In the genomic region with DNA sequence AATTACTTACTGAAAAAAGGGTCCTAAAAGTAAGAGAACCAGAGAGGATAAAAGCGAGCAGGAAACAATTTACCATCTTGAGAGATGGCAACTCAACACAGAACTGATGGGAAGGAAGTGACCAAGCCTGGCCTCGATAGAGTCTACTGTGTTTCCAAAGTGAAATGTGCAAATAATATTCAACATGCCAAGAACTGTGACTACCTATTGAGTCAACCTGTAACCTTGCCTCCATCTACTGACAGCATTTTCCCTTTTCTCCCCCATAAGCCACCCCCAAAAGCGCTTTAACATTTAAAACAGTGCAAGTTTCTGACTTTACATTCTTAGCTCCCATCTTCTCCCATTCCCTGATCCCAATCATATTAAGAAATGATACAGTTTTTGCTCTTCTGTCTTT, we compare ENCODE assay signal across 17 cellular contexts.
DNase-seq lines count a peak whose midpoint lies in the region; ATAC-seq, FAIRE-seq and TF ChIP-seq lines count a peak whose summit lies in the region.
"Had no signal": no experiment of that assay in that cellular context is flagged by ENCODE, and none has a peak within 500 bp of the region (broad histone marks: within the 10 kb centered on the region; RNA-seq: fewer than 3 reads in every experiment).

No MANE protein-coding gene starts in this region.

- H3K36me3 ChIP-seq in IMR-90 (ENCODE audit: control insufficient read depth, insufficient read depth, low read length) (peaks cover 33% of the 10 kb centered on the region), H1 (ENCODE audit: control insufficient read depth in 2 of 4, insufficient read depth in 4 of 4, low read length in 3 of 4) (peaks cover 0 to 5% (median 0%) of the 10 kb centered on the region in 4 experiments; a peak in 1 of 8 replicates)
- H3K36me3 ChIP-seq: BLaER1, HAP-1 had no signal

- WGBS in IMR-90 (ENCODE audit: extremely low coverage in 2 of 2, insufficient read length in 1 of 2), 2 experiments, result 80% methylated on average over 1 of the region's 3 CpGs; no CpG with 5 or more reads in 1 of the 2 experiments
- 90% methylated on average over 3 of the region's 3 CpGs; no CpG with 5 or more reads in 1 of the 2 experiments for WGBS in H1 (ENCODE audit: extremely low coverage in 1 of 2, insufficient coverage in 1 of 2, insufficient read length in 1 of 2, insufficient replicate concordance in 2 of 2, low coverage in 1 of 2, low lambda C conversion rate in 2 of 2, missing lambda C conversion rate in 1 of 2), 2 experiments

- H3K4ac ChIP-seq in IMR-90 (ENCODE audit: low read depth, low read length) (no peak overlapping the region), H1 (replicated peaks; ENCODE audit: insufficient read length, low read depth, low read length) (no peak overlapping the region)

- H3K79me1 ChIP-seq in IMR-90 (ENCODE audit: low read depth in 1 of 2, low read length in 2 of 2), result peaks cover 10 to 35% of the 10 kb centered on the region in 2 experiments; a peak in 2 of 4 replicates
- H3K79me1 ChIP-seq in H1 (ENCODE audit: low read depth, low read length), result no peaks in the 10 kb centered on the region

- H3K18ac ChIP-seq in IMR-90 (ENCODE audit: low read depth, low read length) (no peak overlapping the region), H1 (ENCODE audit: extremely low read depth, low read length) (no peak overlapping the region)

- H2AFZ ChIP-seq in IMR-90 (replicated peaks; ENCODE audit: low read length, poor library complexity) (no peak overlapping the region), H1 (ENCODE audit: low read length) (no peak overlapping the region)

- 0 out of 2 replicates have a peak, but pooled peaks cover 3% of the 10 kb centered on the region for H4K20me1 ChIP-seq in IMR-90 (ENCODE audit: insufficient read depth, low read length)
- H4K20me1 ChIP-seq in H1 (replicated peaks in 1 of 2; ENCODE audit: control insufficient read depth in 1 of 2, insufficient read depth in 2 of 2, low read length in 2 of 2), result no peaks in the 10 kb centered on the region
- H4K20me1 ChIP-seq: BLaER1 had no signal

- H4K91ac ChIP-seq in IMR-90 (ENCODE audit: insufficient read depth, low read depth, low read length) (no peak overlapping the region), H1 (replicated peaks; ENCODE audit: insufficient read length, low read length) (no peak overlapping the region)

- 0 out of 2 replicates have a peak overlapping the region, but pooled peaks have one; percentile 8 for H4K5ac ChIP-seq in IMR-90 (ENCODE audit: low read depth, low read length)
- no peak overlapping the region for H4K5ac ChIP-seq in H1 (ENCODE audit: insufficient read length, low read depth, low read length)

- CTCF ChIA-PET in IMR-90 (lab: Yijun Ruan, JAX) (no interaction called here), H1 (lab: Charles Lee; ENCODE audit: partially characterized antibody) (interaction anchor here (1.1 kb wide), 1 partner anchor 386 kb away, joined by 4 read pairs; no protein-coding TSS in a partner anchor)

- no peaks in the 10 kb centered on the region for H3K79me2 ChIP-seq in H1 (ENCODE audit: control insufficient read depth in 1 of 2, insufficient read depth in 2 of 2, low read length in 2 of 2)

- H2BK20ac ChIP-seq in IMR-90 (ENCODE audit: low read depth, low read length), result no peak overlapping the region
- no peak overlapping the region for H2BK20ac ChIP-seq in H1 (ENCODE audit: low read length)

- H3K27me3 ChIP-seq in IMR-90 (ENCODE audit: control insufficient read depth, insufficient read depth, low read length) (no peaks in the 10 kb centered on the region), H1 (replicated peaks in 1 of 4; ENCODE audit: control insufficient read depth in 3 of 4, extremely low read depth in 1 of 4, insufficient read depth in 3 of 4, low read length in 3 of 4) (no peaks in the 10 kb centered on the region)
- H3K27me3 ChIP-seq: BLaER1 had no signal

- H4K8ac ChIP-seq in IMR-90 (ENCODE audit: low read depth in 2 of 2, low read length in 2 of 2), result no peak overlapping the region
- H4K8ac ChIP-seq in H1 (ENCODE audit: extremely low read depth, insufficient read depth, low read length), result no peak overlapping the region

- intact Hi-C loops in IMR-90 (cut with micrococcal nuclease), result no loop called here

- DNase-seq in D721Med (ENCODE audit: insufficient read length, low spot score) (no peak), IMR-90 (no peak), H1 (ENCODE audit: low read depth in 1 of 2, low spot score in 2 of 2) (no peak), kidney tubule cell (ENCODE audit: low spot score) (peak; percentile 28), DMS153 (lab: John Stamatoyannopoulos, UW) (no peak)
- no peak for DNase-seq in activated CD4-positive, CD25-positive, alpha-beta regulatory T cell (lab: John Stamatoyannopoulos, UW)
- DNase-seq: 8988T; AML-193; Caco-2; CD8-positive, alpha-beta memory T cell; GOT3 had no signal

- H3K23me2 ChIP-seq in H1 (ENCODE audit: low read depth, low read length), result no peaks in the 10 kb centered on the region

- H3K4me1 ChIP-seq in IMR-90 (ENCODE audit: control insufficient read depth, insufficient read depth, low read length), result no peaks in the 10 kb centered on the region
- H3K4me1 ChIP-seq in H1 (replicated peaks in 1 of 4; ENCODE audit: control insufficient read depth in 3 of 4, insufficient read depth in 4 of 4, low read length in 3 of 4), result peaks cover 4 to 14% (median 10%) of the 10 kb centered on the region in 4 experiments
- H3K4me1 ChIP-seq: BLaER1 had no signal

- H2BK12ac ChIP-seq in H1 (ENCODE audit: low read depth, low read length), result no peak overlapping the region

- H2BK120ac ChIP-seq in IMR-90 (ENCODE audit: low read depth, low read length), result no peak overlapping the region
- no peak overlapping the region for H2BK120ac ChIP-seq in H1 (replicated peaks; ENCODE audit: low read depth, low read length)

- TF ChIP-seq EP300 in H1 (IDR thresholded peaks at IDR 0.05; ENCODE audit: borderline replicate concordance in 1 of 2, low read depth in 2 of 2, low read length in 2 of 2), result no peak

- H3K4me2 ChIP-seq in IMR-90 (ENCODE audit: low read depth, low read length) (no peak overlapping the region), H1 (ENCODE audit: insufficient read depth in 1 of 2, low read depth in 2 of 2, low read length in 2 of 2) (no peak overlapping the region)
- H3K4me2 ChIP-seq: BLaER1 had no signal

- H3K9me3 ChIP-seq in IMR-90 (ENCODE audit: control insufficient read depth, insufficient read depth, low read length), result no peaks in the 10 kb centered on the region
- H3K9me3 ChIP-seq in H1 (ENCODE audit: insufficient read depth in 2 of 2, low read depth in 1 of 2, low read length in 1 of 2), result no peaks in the 10 kb centered on the region
- H3K9me3 ChIP-seq: BLaER1, Caco-2, HAP-1 had no signal

- BruUV-seq in IMR-90 (replicated peaks; lab: Mats Ljungman, UMichigan), result no TSS peak

- H3K23ac ChIP-seq in IMR-90 (ENCODE audit: low read depth, low read length) (no peak overlapping the region), H1 (ENCODE audit: insufficient read length) (no peak overlapping the region)

- H3K27ac ChIP-seq in IMR-90 (ENCODE audit: insufficient read depth, low read length) (no peak overlapping the region), H1 (ENCODE audit: low read depth, low read length) (no peak overlapping the region)
- H3K27ac ChIP-seq: BLaER1 had no signal

- no peak overlapping the region for H3K4me3 ChIP-seq in IMR-90 (ENCODE audit: insufficient read depth, low read depth, low read length)
- H3K4me3 ChIP-seq in H1 (ENCODE audit: extremely low read depth in 1 of 4, insufficient read depth in 2 of 4, low read depth in 3 of 4, low read length in 4 of 4), result no peak overlapping the region
- H3K4me3 ChIP-seq: BLaER1, GM12878, HAP-1, K562 had no signal

- no peak overlapping the region for H2AK9ac ChIP-seq in IMR-90 (replicated peaks; ENCODE audit: low read depth, low read length, poor library complexity)

- H3K9me1 ChIP-seq in IMR-90 (ENCODE audit: insufficient read depth, low read length), result peaks cover 3% of the 10 kb centered on the region; the same call in 1 of the 2 replicates

- ATAC-seq in IMR-90 (ENCODE audit: low read depth) (no peak), HG03095 (IDR thresholded peaks at IDR 0.05; ENCODE audit: unreplicated experiment) (no peak)
- ATAC-seq: GM12878, K562 had no signal

- no peak overlapping the region for H3K9ac ChIP-seq in IMR-90 (ENCODE audit: low read depth, low read length)
- no peak overlapping the region for H3K9ac ChIP-seq in H1 (replicated peaks in 1 of 4; ENCODE audit: extremely low read depth in 1 of 4, low read depth in 3 of 4, low read length in 3 of 4)
- H3K9ac ChIP-seq: BLaER1 had no signal

- no peak for TF ChIP-seq POLR2A in IMR-90 (IDR thresholded peaks at IDR 0.05; ENCODE audit: low read depth, low read length)
- no peak for TF ChIP-seq POLR2A in H1 (IDR thresholded peaks at IDR 0.05; ENCODE audit: control extremely low read depth in 1 of 2, low read depth in 2 of 2, low read length in 2 of 2)

- FAIRE-seq in D721Med (lab: Jason Lieb, UNC), result peak; percentile 74
- no peak for FAIRE-seq in H1 (lab: Jason Lieb, UNC)
- FAIRE-seq: GM12878, GM18507, K562 had no signal

- H2BK15ac ChIP-seq in IMR-90 (ENCODE audit: low read depth, low read length) (no peak overlapping the region), H1 (ENCODE audit: low read length) (peak overlapping the region; percentile 21; the same call in 1 of the 2 replicates)

- no peak overlapping the region for H2AK5ac ChIP-seq in IMR-90 (ENCODE audit: low read depth, low read length)
- no peak overlapping the region for H2AK5ac ChIP-seq in H1 (ENCODE audit: low read depth, low read length)

- H3K56ac ChIP-seq in IMR-90 (ENCODE audit: extremely low read depth, insufficient read depth, low read length) (no peak overlapping the region), H1 (replicated peaks; ENCODE audit: insufficient read length, low read depth, low read length) (no peak overlapping the region)

- POLR2A ChIA-PET in IMR-90 (lab: Charles Lee; ENCODE audit: unreplicated experiment), result no interaction called here
- POLR2A ChIA-PET in H1 (lab: Charles Lee; ENCODE audit: partially characterized antibody), result interaction anchor here (1.1 kb wide), 1 partner anchor 9 kb away, joined by 5 read pairs; no protein-coding TSS in a partner anchor

- TF ChIP-seq CTCF in D721Med (IDR thresholded peaks at IDR 0.05; ENCODE audit: insufficient read depth, missing control alignments) (no peak), IMR-90 (conservative IDR thresholded peaks at IDR 0.05; ENCODE audit: low read depth, low read length) (no peak), H1 (IDR thresholded peaks at IDR 0.05; ENCODE audit: control extremely low read depth in 1 of 3, insufficient read depth in 1 of 3, low read depth in 1 of 3, low read length in 3 of 3) (no peak)

- H3K14ac ChIP-seq in IMR-90 (replicated peaks; ENCODE audit: low read depth, low read length), result no peak overlapping the region
- H3K14ac ChIP-seq in H1 (ENCODE audit: insufficient read length), result no peak overlapping the region

- no peak for TF ChIP-seq RAD21 in IMR-90 (IDR thresholded peaks at IDR 0.05; ENCODE audit: low read length)
- TF ChIP-seq RAD21 in H1 (IDR thresholded peaks at IDR 0.05 in 1 of 2, conservative IDR thresholded peaks at IDR 0.05 in 1 of 2; ENCODE audit: low read depth in 2 of 2, low read length in 2 of 2), result no peak

- in situ Hi-C loops in IMR-90 (cut with MboI; ENCODE audit: low sequenced_read_pairs), result no loop called here

- H2BK5ac ChIP-seq in IMR-90 (ENCODE audit: low read depth, low read length, poor library complexity, severe bottlenecking), result no peak overlapping the region
- H2BK5ac ChIP-seq in H1 (ENCODE audit: low read depth, low read length), result no peak overlapping the region

- dilution Hi-C loops in IMR-90 (cut with HindIII; ENCODE audit: low sequenced_read_pairs, unreplicated experiment), result no loop called here
